ENCODE assay signal across 18 cellular contexts in the genomic region with DNA sequence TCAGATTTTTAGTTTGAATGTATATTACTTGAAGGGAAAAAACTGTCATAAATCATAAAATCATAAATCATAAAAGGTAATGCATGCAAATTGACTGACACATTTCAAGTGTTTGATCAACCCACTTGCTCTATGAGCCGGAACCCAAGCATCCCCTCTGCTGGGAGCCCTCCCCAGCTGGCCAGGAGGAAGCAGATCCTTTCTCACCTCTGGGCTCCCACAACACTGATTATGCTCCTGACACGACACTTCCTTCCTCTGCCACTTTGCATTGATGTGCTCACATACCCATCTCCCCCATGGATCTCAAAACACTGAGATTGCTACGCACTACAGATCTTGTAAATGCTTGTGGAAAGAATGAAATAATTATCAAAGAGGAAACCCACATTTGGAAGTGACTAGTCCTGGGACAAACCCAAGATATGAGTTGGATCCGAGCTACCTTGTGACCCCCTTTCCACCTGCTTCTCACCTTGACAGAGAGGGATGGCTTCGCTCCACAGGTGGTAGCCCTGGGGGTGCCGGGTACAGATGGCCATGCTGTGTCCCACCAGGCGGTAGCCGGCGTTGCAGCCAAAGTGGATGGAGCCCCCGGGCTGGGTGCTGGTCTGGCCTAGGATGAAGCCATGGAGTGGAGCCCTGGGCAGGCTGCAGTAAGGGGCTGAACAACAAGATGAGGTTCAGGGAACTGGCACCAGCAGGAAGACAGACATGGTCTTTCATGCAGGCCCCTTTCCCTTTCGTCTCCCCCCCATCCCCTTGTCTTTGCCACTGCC.
"Had no signal": no experiment of that assay in that cellular context is flagged by ENCODE, and none has a peak within 500 bp of the region (broad histone marks: within the 10 kb centered on the region; RNA-seq: fewer than 3 reads in every experiment).

No MANE protein-coding gene starts in this region.

- H3K4me3 ChIP-seq: esophagus squamous epithelium, lung, thoracic aorta, upper lobe of left lung had no signal

- H3K9me3 ChIP-seq: esophagus squamous epithelium, thoracic aorta, upper lobe of left lung had no signal

- ATAC-seq: activated CD8-positive, alpha-beta T cell treated with anti-CD3 and anti-CD28 coated beads for 36 hours; activated T-helper 17 cell treated with anti-CD3 and anti-CD28 coated beads, Interleukin-2, amount 50 U/mL, for 72 hours; left cardiac atrium; stimulated activated naive B cell treated with anti-CD40 and anti-IgM and Interleukin-4, amounts not matched to agents 10 μg/mL and 1 μg/mL and 100 μg/mL, for 72 hours had no signal

- H3K27me3 ChIP-seq: upper lobe of left lung had no signal

- H3K27ac ChIP-seq: esophagus squamous epithelium, thoracic aorta, upper lobe of left lung had no signal

- H3K36me3 ChIP-seq: esophagus squamous epithelium, thoracic aorta, upper lobe of left lung had no signal

- DNase-seq: activated CD4-positive, alpha-beta T cell treated with anti-CD3 and anti-CD28 coated beads, Interleukin-2, amount 10 ng/mL, durations not matched to agents 24 days and 14 days; activated CD8-positive, alpha-beta T cell treated with anti-CD3 and anti-CD28 coated beads for 36 hours; activated naive CD4-positive, alpha-beta T cell; activated naive CD8-positive, alpha-beta T cell treated with anti-CD3 and anti-CD28 coated beads for 36 hours; activated T-cell treated with anti-CD3 and anti-CD28 coated beads, Interleukin-2, amount 50 U/mL, for 1 hour; amniotic stem cell; effector memory CD4-positive, alpha-beta T cell; esophagus squamous epithelium; left cardiac atrium; nephron progenitor cell; nucleus accumbens; posterior cingulate gyrus; stimulated activated naive B cell treated with anti-CD40 and anti-IgM and Interleukin-4, amounts not matched to agents 10 μg/mL and 1 μg/mL and 100 μg/mL, for 72 hours; T1000 had no signal
